In the genomic region with DNA sequence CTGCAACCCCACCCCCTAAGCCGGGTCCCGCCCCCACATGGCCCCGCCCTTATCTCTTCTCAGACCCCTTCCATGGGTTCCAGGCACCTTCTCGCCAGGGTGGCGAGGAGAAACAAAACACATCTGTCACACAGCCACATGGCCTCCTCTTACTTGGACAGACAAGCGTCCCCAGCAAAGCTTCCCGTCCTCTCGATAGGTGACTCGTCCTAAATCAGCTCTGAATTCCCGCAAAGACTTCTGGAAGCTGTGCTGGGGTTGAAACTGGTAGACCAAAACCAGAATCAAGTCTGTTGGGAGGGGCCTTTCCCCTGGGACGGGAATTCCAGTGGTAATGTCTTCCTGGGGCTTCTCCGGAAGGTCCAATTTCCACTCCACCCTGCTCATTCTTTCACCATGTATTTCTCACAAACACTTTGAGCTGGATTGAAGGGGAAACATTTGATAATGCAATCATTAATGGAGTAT, we compare ENCODE assay signal across 8 cellular contexts. TPM values are rescaled to one million over a fixed set of nuclear protein-coding genes. Genes with fewer than 3 reads are reported as not detected.
DNase-seq lines count a peak whose midpoint lies in the region; ATAC-seq, FAIRE-seq and TF ChIP-seq lines count a peak whose summit lies in the region.

No MANE protein-coding gene starts in this region.

- no peak for TF ChIP-seq POLR2A in GM12891 (IDR thresholded peaks at IDR 0.05; ENCODE audit: low read depth, low read length)

- H3K36me3 Mint-ChIP-seq in endothelial cell (ENCODE audit: low read depth, unreplicated experiment), result peaks cover 3% of the 10 kb centered on the region

- no peak overlapping the region for H2BK12ac ChIP-seq in neuronal stem cell (ENCODE audit: low read length)

- ATAC-seq in GM21423 (IDR thresholded peaks at IDR 0.05; ENCODE audit: unreplicated experiment), result no peak

- H3K4ac ChIP-seq in neuronal stem cell (ENCODE audit: low read length), result no peak overlapping the region

- peak overlapping the region; percentile 35 to 68 for H3K4me3 ChIP-seq in neuronal stem cell (ENCODE audit: low read length in 2 of 2)

- peak overlapping the region; percentile 93 for H3K27ac Mint-ChIP-seq in endothelial cell (ENCODE audit: unreplicated experiment)

- H3K4me2 ChIP-seq in neuronal stem cell (ENCODE audit: insufficient read depth, low read length, poor library complexity, severe bottlenecking), result peak overlapping the region; percentile 89

- H3K4me3 Mint-ChIP-seq in endothelial cell (ENCODE audit: unreplicated experiment), result peak overlapping the region; percentile 94

- no peaks in the 10 kb centered on the region for H3K27me3 ChIP-seq in neuronal stem cell (ENCODE audit: control insufficient read depth in 3 of 3, insufficient read depth in 3 of 3, low read depth in 1 of 3, low read length in 3 of 3)

- TF ChIP-seq CTCF in endothelial cell (IDR thresholded peaks at IDR 0.05; ENCODE audit: unreplicated experiment), result no peak

- no peak for FAIRE-seq in GM12891 (lab: Jason Lieb, UNC)

- no peak overlapping the region for H4K91ac ChIP-seq in neuronal stem cell (ENCODE audit: low read depth, low read length, poor library complexity)

- H3K27me3 Mint-ChIP-seq in endothelial cell (ENCODE audit: unreplicated experiment), result peaks cover 15% of the 10 kb centered on the region

- peaks cover 0 to 5% of the 10 kb centered on the region in 2 donors for H3K9me3 ChIP-seq in neuronal stem cell (replicated peaks in 1 of 2; ENCODE audit: control insufficient read depth in 2 of 2, insufficient read depth in 1 of 2, low read depth in 1 of 2, low read length in 2 of 2)

- H3K23ac ChIP-seq in neuronal stem cell (ENCODE audit: low read depth, low read length, poor library complexity), result no peak overlapping the region

- peak overlapping the region; percentile 4 for H3K27ac ChIP-seq in neuronal stem cell (replicated peaks; ENCODE audit: low read length)

- no peak overlapping the region for H3K18ac ChIP-seq in neuronal stem cell (ENCODE audit: low read length)

- no peak overlapping the region for H4K8ac ChIP-seq in neuronal stem cell (ENCODE audit: low read depth, low read length)

- no peak overlapping the region for H2BK5ac ChIP-seq in neuronal stem cell (ENCODE audit: low read length)

- peaks cover 2 to 20% of the 10 kb centered on the region in 2 donors for H3K36me3 ChIP-seq in neuronal stem cell (replicated peaks in 1 of 2; ENCODE audit: control insufficient read depth in 2 of 2, insufficient read depth in 2 of 2, low read length in 2 of 2)

- no peak overlapping the region for H2AK5ac ChIP-seq in neuronal stem cell (ENCODE audit: low read depth, low read length)

- H3K14ac ChIP-seq in neuronal stem cell (ENCODE audit: low read length), result no peak overlapping the region

- no peak overlapping the region for H2BK15ac ChIP-seq in neuronal stem cell (ENCODE audit: low read length)

- DNase-seq in GM12891 (ENCODE audit: insufficient read length, low spot score) (no peak), OCI-M1 (lab: John Stamatoyannopoulos, UW) (peak; percentile 68), endothelial cell (ENCODE audit: low spot score) (no peak), neuronal stem cell (ENCODE audit: low spot score) (no peak), HuH-7.5 (ENCODE audit: low spot score) (no peak), NCI-H1436 treated with DMSO at 0.1 percent for 48 hours (lab: John Stamatoyannopoulos, UW) (no peak), 8988T (no peak)

- H3K4me1 ChIP-seq in neuronal stem cell (ENCODE audit: control insufficient read depth in 2 of 2, insufficient read depth in 1 of 2, low read depth in 1 of 2, low read length in 2 of 2), result peaks cover 9 to 22% of the 10 kb centered on the region in 2 donors

- peaks cover 4% of the 10 kb centered on the region for H3K79me1 ChIP-seq in neuronal stem cell (ENCODE audit: low read depth, low read length)

- H3K9me3 Mint-ChIP-seq in endothelial cell (ENCODE audit: unreplicated experiment), result no peaks in the 10 kb centered on the region

- H3K9ac ChIP-seq in neuronal stem cell (ENCODE audit: low read depth, low read length, poor library complexity), result no peak overlapping the region

- peaks cover 25% of the 10 kb centered on the region for H3K4me1 Mint-ChIP-seq in endothelial cell (ENCODE audit: unreplicated experiment)

- H2BK120ac ChIP-seq in neuronal stem cell (ENCODE audit: low read depth, low read length), result no peak overlapping the region

- no CpG with 5 or more reads among the region's 12 CpGs for WGBS in neuronal stem cell (ENCODE audit: extremely low coverage in 2 of 2, insufficient read length in 2 of 2, insufficient replicate concordance in 1 of 2), 2 donors

- H2AFZ ChIP-seq in neuronal stem cell (ENCODE audit: low read length), result peak overlapping the region; percentile 57

TF ChIP-seq in GM12891, 5 proteins besides CTCF, POLR2A, EP300 and RAD21:
- TF ChIP-seq POLR2AphosphoS5 (IDR thresholded peaks at IDR 0.05; ENCODE audit: low read depth, low read length) (0 out of 2 replicates have a peak, but pooled peaks have one; percentile 0), SPI1 (IDR thresholded peaks at IDR 0.05; ENCODE audit: low read depth, low read length) (no peak)

RNA-seq across cellular contexts. Expression of gene CTNNAL1, which starts 0.4 kb away (rescaled TPM):
- 17.9 TPM for polyA plus RNA-seq in GM12891 (2012; ENCODE audit: low read depth, missing spikeins)
- 31.2 TPM for total RNA-seq in endothelial cell (ENCODE audit: unreplicated experiment)
- 64.7 TPM for polyA plus RNA-seq in neuronal stem cell (2013, experiment 1 of 2)
- 66.2 TPM for polyA plus RNA-seq in neuronal stem cell (2013, experiment 2 of 2)
